In the genomic region with DNA sequence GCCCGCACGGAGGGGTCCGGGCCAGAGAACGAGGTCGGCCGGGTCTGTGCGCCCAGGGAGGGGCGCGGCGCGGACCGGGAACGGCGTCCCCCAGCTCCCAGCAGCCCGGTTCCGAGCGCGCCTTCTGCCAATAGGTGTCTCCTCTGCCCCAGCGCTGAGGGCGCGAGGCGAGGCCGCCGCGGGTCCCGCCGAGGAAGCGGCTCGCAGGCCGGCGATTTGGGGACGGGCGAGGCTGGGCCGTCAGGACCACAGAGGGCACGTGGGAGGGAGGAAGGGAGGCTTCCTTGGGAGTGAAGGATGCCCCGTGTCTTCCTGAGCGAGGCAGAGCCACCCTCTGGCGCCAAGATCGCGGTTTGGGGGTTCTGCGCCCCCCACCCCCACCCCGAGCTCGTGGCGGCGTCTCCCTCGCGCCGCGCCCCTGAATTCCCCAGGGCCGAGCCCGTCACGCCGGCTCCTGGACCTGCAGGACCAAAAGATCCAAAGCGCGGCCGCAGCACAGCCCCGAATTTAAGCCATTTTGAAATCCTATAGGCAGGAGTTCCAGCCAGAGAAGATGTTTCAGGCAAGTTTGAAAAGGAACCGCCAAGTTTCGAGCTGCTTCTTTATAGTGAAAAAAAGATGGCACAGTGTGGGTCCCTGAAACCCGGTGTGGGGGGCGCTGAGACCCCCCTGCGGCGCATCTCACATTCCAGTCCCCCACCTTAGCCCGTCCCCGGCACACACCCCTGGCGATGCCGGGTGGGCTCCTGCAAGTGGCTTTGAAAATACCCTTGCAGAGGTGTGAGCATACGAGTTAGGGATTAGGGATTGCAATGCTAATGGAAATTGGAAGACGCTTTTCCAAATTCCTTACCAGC, we compare ENCODE assay signal across 1 cellular context.
TF ChIP-seq lines count a peak whose summit lies in the region.

No MANE protein-coding gene starts in this region.

TF ChIP-seq in WTC11, 78 proteins besides CTCF, POLR2A, EP300 and RAD21 (continued from another document):
- TF ChIP-seq, protein P1, sequence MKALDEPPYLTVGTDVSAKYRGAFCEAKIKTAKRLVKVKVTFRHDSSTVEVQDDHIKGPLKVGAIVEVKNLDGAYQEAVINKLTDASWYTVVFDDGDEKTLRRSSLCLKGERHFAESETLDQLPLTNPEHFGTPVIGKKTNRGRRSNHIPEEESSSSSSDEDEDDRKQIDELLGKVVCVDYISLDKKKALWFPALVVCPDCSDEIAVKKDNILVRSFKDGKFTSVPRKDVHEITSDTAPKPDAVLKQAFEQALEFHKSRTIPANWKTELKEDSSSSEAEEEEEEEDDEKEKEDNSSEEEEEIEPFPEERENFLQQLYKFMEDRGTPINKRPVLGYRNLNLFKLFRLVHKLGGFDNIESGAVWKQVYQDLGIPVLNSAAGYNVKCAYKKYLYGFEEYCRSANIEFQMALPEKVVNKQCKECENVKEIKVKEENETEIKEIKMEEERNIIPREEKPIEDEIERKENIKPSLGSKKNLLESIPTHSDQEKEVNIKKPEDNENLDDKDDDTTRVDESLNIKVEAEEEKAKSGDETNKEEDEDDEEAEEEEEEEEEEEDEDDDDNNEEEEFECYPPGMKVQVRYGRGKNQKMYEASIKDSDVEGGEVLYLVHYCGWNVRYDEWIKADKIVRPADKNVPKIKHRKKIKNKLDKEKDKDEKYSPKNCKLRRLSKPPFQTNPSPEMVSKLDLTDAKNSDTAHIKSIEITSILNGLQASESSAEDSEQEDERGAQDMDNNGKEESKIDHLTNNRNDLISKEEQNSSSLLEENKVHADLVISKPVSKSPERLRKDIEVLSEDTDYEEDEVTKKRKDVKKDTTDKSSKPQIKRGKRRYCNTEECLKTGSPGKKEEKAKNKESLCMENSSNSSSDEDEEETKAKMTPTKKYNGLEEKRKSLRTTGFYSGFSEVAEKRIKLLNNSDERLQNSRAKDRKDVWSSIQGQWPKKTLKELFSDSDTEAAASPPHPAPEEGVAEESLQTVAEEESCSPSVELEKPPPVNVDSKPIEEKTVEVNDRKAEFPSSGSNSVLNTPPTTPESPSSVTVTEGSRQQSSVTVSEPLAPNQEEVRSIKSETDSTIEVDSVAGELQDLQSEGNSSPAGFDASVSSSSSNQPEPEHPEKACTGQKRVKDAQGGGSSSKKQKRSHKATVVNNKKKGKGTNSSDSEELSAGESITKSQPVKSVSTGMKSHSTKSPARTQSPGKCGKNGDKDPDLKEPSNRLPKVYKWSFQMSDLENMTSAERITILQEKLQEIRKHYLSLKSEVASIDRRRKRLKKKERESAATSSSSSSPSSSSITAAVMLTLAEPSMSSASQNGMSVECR (CRISPR knock-in tag; IDR thresholded peaks at IDR 0.05; ENCODE audit: borderline replicate concordance) = no peak
- TF ChIP-seq ETV6 (CRISPR knock-in tag; IDR thresholded peaks at IDR 0.05) (no peak), FOXP1 (CRISPR knock-in tag; IDR thresholded peaks at IDR 0.05; ENCODE audit: borderline replicate concordance) (peak; percentile 47; the same call in 1 of the 2 replicates), CREM (CRISPR knock-in tag; IDR thresholded peaks at IDR 0.05) (no peak), SP1 (CRISPR knock-in tag; conservative IDR thresholded peaks at IDR 0.05) (0 out of 2 replicates have a peak, but pooled peaks have one; percentile 42), TCF7 (CRISPR knock-in tag; IDR thresholded peaks at IDR 0.05; ENCODE audit: low read depth) (no peak), RELA (CRISPR knock-in tag; IDR thresholded peaks at IDR 0.05; ENCODE audit: borderline replicate concordance) (no peak), NR2C2 (CRISPR knock-in tag; IDR thresholded peaks at IDR 0.05) (no peak)
- TF ChIP-seq, protein P2, sequence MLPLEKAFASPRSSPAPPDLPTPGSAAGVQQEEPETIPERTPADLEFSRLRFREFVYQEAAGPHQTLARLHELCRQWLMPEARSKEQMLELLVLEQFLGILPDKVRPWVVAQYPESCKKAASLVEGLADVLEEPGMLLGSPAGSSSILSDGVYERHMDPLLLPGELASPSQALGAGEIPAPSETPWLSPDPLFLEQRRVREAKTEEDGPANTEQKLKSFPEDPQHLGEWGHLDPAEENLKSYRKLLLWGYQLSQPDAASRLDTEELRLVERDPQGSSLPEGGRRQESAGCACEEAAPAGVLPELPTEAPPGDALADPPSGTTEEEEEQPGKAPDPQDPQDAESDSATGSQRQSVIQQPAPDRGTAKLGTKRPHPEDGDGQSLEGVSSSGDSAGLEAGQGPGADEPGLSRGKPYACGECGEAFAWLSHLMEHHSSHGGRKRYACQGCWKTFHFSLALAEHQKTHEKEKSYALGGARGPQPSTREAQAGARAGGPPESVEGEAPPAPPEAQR (CRISPR knock-in tag; IDR thresholded peaks at IDR 0.05) = no peak
- TF ChIP-seq, protein P3, sequence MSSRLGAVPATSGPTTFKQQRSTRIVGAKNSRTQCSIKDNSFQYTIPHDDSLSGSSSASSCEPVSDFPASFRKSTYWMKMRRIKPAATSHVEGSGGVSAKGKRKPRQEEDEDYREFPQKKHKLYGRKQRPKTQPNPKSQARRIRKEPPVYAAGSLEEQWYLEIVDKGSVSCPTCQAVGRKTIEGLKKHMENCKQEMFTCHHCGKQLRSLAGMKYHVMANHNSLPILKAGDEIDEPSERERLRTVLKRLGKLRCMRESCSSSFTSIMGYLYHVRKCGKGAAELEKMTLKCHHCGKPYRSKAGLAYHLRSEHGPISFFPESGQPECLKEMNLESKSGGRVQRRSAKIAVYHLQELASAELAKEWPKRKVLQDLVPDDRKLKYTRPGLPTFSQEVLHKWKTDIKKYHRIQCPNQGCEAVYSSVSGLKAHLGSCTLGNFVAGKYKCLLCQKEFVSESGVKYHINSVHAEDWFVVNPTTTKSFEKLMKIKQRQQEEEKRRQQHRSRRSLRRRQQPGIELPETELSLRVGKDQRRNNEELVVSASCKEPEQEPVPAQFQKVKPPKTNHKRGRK (CRISPR knock-in tag; IDR thresholded peaks at IDR 0.05; ENCODE audit: borderline replicate concordance) = no peak
- TF ChIP-seq, protein P4, sequence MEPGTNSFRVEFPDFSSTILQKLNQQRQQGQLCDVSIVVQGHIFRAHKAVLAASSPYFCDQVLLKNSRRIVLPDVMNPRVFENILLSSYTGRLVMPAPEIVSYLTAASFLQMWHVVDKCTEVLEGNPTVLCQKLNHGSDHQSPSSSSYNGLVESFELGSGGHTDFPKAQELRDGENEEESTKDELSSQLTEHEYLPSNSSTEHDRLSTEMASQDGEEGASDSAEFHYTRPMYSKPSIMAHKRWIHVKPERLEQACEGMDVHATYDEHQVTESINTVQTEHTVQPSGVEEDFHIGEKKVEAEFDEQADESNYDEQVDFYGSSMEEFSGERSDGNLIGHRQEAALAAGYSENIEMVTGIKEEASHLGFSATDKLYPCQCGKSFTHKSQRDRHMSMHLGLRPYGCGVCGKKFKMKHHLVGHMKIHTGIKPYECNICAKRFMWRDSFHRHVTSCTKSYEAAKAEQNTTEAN (CRISPR knock-in tag; IDR thresholded peaks at IDR 0.05) = 0 out of 2 replicates have a peak, but pooled peaks have one; percentile 28
- TF ChIP-seq, protein P5, sequence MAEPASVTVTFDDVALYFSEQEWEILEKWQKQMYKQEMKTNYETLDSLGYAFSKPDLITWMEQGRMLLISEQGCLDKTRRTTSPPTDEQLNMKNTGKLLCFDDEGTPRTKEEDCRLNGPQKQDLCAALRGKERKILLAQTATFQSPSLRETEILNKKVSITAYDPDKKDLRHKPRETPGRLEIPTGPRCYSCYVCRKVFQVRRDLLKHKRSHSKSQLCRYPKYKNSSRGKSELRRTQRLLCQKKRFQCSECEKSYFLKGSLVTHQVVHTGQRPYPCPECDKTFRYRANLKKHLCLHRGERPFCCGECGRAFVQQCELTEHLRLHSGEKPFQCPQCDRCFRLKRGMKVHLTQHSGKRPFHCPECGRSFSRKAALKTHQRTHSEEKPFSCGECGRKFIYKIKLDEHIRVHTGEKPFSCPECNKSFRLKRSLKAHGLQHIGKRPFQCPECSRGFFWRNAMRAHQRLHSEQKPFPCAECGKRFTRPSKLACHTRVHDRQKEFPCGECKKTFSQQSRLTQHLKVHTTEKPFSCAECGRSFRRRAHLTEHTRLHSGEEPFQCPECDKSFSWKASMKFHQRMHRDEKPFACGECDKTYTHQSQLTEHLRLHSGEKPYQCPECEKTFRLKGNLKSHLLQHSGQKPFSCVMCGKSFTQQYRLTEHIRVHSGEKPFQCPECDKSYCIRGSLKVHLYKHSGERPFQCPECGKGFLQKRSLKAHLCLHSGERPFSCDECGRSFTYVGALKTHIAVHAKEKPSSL (CRISPR knock-in tag; conservative IDR thresholded peaks at IDR 0.05) = no peak
- TF ChIP-seq, protein P6, sequence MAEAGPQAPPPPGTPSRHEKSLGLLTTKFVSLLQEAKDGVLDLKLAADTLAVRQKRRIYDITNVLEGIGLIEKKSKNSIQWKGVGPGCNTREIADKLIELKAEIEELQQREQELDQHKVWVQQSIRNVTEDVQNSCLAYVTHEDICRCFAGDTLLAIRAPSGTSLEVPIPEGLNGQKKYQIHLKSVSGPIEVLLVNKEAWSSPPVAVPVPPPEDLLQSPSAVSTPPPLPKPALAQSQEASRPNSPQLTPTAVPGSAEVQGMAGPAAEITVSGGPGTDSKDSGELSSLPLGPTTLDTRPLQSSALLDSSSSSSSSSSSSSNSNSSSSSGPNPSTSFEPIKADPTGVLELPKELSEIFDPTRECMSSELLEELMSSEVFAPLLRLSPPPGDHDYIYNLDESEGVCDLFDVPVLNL (CRISPR knock-in tag; IDR thresholded peaks at IDR 0.05; ENCODE audit: borderline replicate concordance, low read depth) = 0 out of 2 replicates have a peak, but pooled peaks have one; percentile 32
- TF ChIP-seq, protein P7, sequence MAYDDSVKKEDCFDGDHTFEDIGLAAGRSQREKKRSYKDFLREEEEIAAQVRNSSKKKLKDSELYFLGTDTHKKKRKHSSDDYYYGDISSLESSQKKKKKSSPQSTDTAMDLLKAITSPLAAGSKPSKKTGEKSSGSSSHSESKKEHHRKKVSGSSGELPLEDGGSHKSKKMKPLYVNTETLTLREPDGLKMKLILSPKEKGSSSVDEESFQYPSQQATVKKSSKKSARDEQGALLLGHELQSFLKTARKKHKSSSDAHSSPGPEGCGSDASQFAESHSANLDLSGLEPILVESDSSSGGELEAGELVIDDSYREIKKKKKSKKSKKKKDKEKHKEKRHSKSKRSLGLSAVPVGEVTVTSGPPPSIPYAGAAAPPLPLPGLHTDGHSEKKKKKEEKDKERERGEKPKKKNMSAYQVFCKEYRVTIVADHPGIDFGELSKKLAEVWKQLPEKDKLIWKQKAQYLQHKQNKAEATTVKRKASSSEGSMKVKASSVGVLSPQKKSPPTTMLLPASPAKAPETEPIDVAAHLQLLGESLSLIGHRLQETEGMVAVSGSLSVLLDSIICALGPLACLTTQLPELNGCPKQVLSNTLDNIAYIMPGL (CRISPR knock-in tag; IDR thresholded peaks at IDR 0.05) = peak; percentile 52; the same call in 1 of the 2 replicates
- TF ChIP-seq, protein P8, sequence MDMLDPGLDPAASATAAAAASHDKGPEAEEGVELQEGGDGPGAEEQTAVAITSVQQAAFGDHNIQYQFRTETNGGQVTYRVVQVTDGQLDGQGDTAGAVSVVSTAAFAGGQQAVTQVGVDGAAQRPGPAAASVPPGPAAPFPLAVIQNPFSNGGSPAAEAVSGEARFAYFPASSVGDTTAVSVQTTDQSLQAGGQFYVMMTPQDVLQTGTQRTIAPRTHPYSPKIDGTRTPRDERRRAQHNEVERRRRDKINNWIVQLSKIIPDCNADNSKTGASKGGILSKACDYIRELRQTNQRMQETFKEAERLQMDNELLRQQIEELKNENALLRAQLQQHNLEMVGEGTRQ (CRISPR knock-in tag; IDR thresholded peaks at IDR 0.05) = peak; percentile 43
